15 cellular contexts compared by ENCODE assay signal in genomic region chr3:59733041-59733809, GRCh38.
DNase-seq lines count a peak whose midpoint lies in the region; ATAC-seq and TF ChIP-seq lines count a peak whose summit lies in the region.
"Had no signal": no experiment of that assay in that cellular context is flagged by ENCODE, and none has a peak within 500 bp of the region (broad histone marks: within the 10 kb centered on the region; RNA-seq: fewer than 3 reads in every experiment).

No MANE protein-coding gene starts in this region.

- no peaks in the 10 kb centered on the region for H3K9me3 ChIP-seq in Caco-2

- no peak overlapping the region for H3K27ac ChIP-seq in mesendoderm (ENCODE audit: low read depth, low read length)

- H3K4me1 ChIP-seq in mesendoderm (ENCODE audit: control insufficient read depth, low read depth, low read length) (no peaks in the 10 kb centered on the region), Caco-2 (no peaks in the 10 kb centered on the region)

- no peak for DNase-seq in stimulated activated naive CD8-positive, alpha-beta T cell treated with anti-CD3 and anti-CD28 coated beads, Interleukin-15, Interleukin-2, amounts not matched to agents 100 U/mL and 50 U/mL, for 24 hours
- no peak for DNase-seq in stimulated activated naive CD8-positive, alpha-beta T cell treated with anti-CD3 and anti-CD28 coated beads, Interleukin-15, amount 100 ng/mL, for 72 hours
- DNase-seq in RPMI7951 (ENCODE audit: low read depth) = peak; percentile 74
- peak; percentile 48 for DNase-seq in mesendoderm
- DNase-seq in HEK293T (ENCODE audit: extremely low spot score) = no peak
- no peak for DNase-seq in Caco-2
- DNase-seq in KG1 (lab: John Stamatoyannopoulos, UW) = no peak
- DNase-seq: ACHN, AML-193, DMS53, H9, NCI-H1436, NCI-H2029, NCI-H2171 treated with DMSO at 0.1 percent for 48 hours, NCI-H774 had no signal

- CTCF ChIA-PET in HEK293T (lab: Yijun Ruan, JAX) (no interaction called here), Caco-2 (lab: Charles Lee) (no interaction called here)

- no peak overlapping the region for H3K23ac ChIP-seq in mesendoderm (ENCODE audit: low read length)

- no peak overlapping the region for H2BK120ac ChIP-seq in mesendoderm (ENCODE audit: low read depth, low read length)

- H2AK5ac ChIP-seq in mesendoderm (ENCODE audit: low read length) = no peak overlapping the region

- no peaks in the 10 kb centered on the region for H3K36me3 Mint-ChIP-seq in Caco-2 (ENCODE audit: insufficient read depth, unreplicated experiment)

- no peak overlapping the region for H3K56ac ChIP-seq in mesendoderm (ENCODE audit: low read length)

- peak; percentile 32 for ATAC-seq in stimulated activated naive CD8-positive, alpha-beta T cell treated with anti-CD3 and anti-CD28 coated beads, Interleukin-15, Interleukin-2, amounts not matched to agents 100 U/mL and 50 U/mL, for 24 hours
- no peak for ATAC-seq in stimulated activated naive CD8-positive, alpha-beta T cell treated with anti-CD3 and anti-CD28 coated beads, Interleukin-15, amount 100 ng/mL, for 72 hours

- POLR2A ChIA-PET in HEK293T (lab: Yijun Ruan, JAX) = no interaction called here
- POLR2A ChIA-PET in Caco-2 (lab: Charles Lee) = no interaction called here

- H3K4me3 Mint-ChIP-seq in stimulated activated naive CD8-positive, alpha-beta T cell treated with anti-CD3 and anti-CD28 coated beads, Interleukin-15, amount 100 ng/mL, for 72 hours = no peak overlapping the region
- H3K4me3 Mint-ChIP-seq in Caco-2 (ENCODE audit: unreplicated experiment) = no peak overlapping the region
- H3K4me3 Mint-ChIP-seq: H9 had no signal

- intact Hi-C loops in Caco-2 (cut with micrococcal nuclease; ENCODE audit: unreplicated experiment) = no loop called here

- no peaks in the 10 kb centered on the region for H3K79me1 ChIP-seq in mesendoderm (ENCODE audit: low read length)

- no TSS peak for BruUV-seq in Caco-2 (replicated peaks; lab: Mats Ljungman, UMichigan)

- H4K5ac ChIP-seq in mesendoderm (ENCODE audit: low read length) = no peak overlapping the region

- H3K27me3 Mint-ChIP-seq in stimulated activated naive CD8-positive, alpha-beta T cell treated with anti-CD3 and anti-CD28 coated beads, Interleukin-15, amount 100 ng/mL, for 72 hours = peaks cover 7% of the 10 kb centered on the region
- no peaks in the 10 kb centered on the region for H3K27me3 Mint-ChIP-seq in Caco-2 (ENCODE audit: insufficient read depth, unreplicated experiment)

- no peak overlapping the region for H3K4ac ChIP-seq in mesendoderm (ENCODE audit: low read depth, low read length)

- H3K18ac ChIP-seq in mesendoderm (ENCODE audit: low read length) = no peak overlapping the region

- H2BK5ac ChIP-seq in mesendoderm (ENCODE audit: low read length) = no peak overlapping the region

- no peak overlapping the region for H2BK15ac ChIP-seq in mesendoderm (replicated peaks; ENCODE audit: low read depth)

- no peak overlapping the region for H3K9ac ChIP-seq in mesendoderm (ENCODE audit: low read length)

- no peak overlapping the region for H3K4me2 ChIP-seq in mesendoderm (ENCODE audit: low read length)

- no peaks in the 10 kb centered on the region for H3K79me2 ChIP-seq in mesendoderm (ENCODE audit: control insufficient read depth, insufficient read depth, low read length)

- no peak overlapping the region for H3K27ac Mint-ChIP-seq in stimulated activated naive CD8-positive, alpha-beta T cell treated with anti-CD3 and anti-CD28 coated beads, Interleukin-15, amount 100 ng/mL, for 72 hours
- no peak overlapping the region for H3K27ac Mint-ChIP-seq in Caco-2 (ENCODE audit: unreplicated experiment)
- H3K27ac Mint-ChIP-seq: H9 had no signal

- H3K9me3 Mint-ChIP-seq in stimulated activated naive CD8-positive, alpha-beta T cell treated with anti-CD3 and anti-CD28 coated beads, Interleukin-15, amount 100 ng/mL, for 72 hours = no peaks in the 10 kb centered on the region
- no peaks in the 10 kb centered on the region for H3K9me3 Mint-ChIP-seq in Caco-2 (ENCODE audit: unreplicated experiment)
- H3K9me3 Mint-ChIP-seq: H9 had no signal

- H3K4me1 Mint-ChIP-seq in stimulated activated naive CD8-positive, alpha-beta T cell treated with anti-CD3 and anti-CD28 coated beads, Interleukin-15, amount 100 ng/mL, for 72 hours = peaks cover 31% of the 10 kb centered on the region
- H3K4me1 Mint-ChIP-seq in Caco-2 (ENCODE audit: low read depth, unreplicated experiment) = no peaks in the 10 kb centered on the region

- H3K27me3 ChIP-seq in mesendoderm (ENCODE audit: insufficient read depth, low read length, poor library complexity) (no peaks in the 10 kb centered on the region), Caco-2 (replicated peaks; ENCODE audit: control insufficient read depth, insufficient read depth, low read length) (no peaks in the 10 kb centered on the region; the same call in 1 of the 2 replicates)

- H4K8ac ChIP-seq in mesendoderm (ENCODE audit: low read depth, low read length) = no peak overlapping the region

- WGBS in mesendoderm (ENCODE audit: extremely low coverage, insufficient coverage, low lambda C conversion rate) = no CpG with 5 or more reads among the region's 6 CpGs

- H3K4me3 ChIP-seq in mesendoderm (ENCODE audit: low read length) = no peak overlapping the region
- H3K4me3 ChIP-seq in Caco-2 (ENCODE audit: low read depth, low read length) = no peak overlapping the region

- H3K36me3 ChIP-seq in mesendoderm (ENCODE audit: control insufficient read depth, insufficient read depth, low read length) = no peaks in the 10 kb centered on the region
- no peaks in the 10 kb centered on the region for H3K36me3 ChIP-seq in Caco-2 (ENCODE audit: control insufficient read depth, insufficient read depth, low read length)

- no peak for TF ChIP-seq CTCF in Caco-2 (IDR thresholded peaks at IDR 0.05; ENCODE audit: insufficient read depth in 1 of 2, low read depth in 1 of 2, low read length in 1 of 2, severe bottlenecking in 1 of 2, unreplicated experiment in 1 of 2)

TF ChIP-seq in HEK293T, 16 proteins besides CTCF, POLR2A, EP300 and RAD21:
- TF ChIP-seq SP1 (IDR thresholded peaks at IDR 0.05) = no peak
- no peak for TF ChIP-seq LEF1 (IDR thresholded peaks at IDR 0.05; ENCODE audit: borderline replicate concordance)
- no peak for TF ChIP-seq SUZ12 (IDR thresholded peaks at IDR 0.05)
- no peak for TF ChIP-seq FOXA1 (IDR thresholded peaks at IDR 0.05)

Comparison
In these comparisons a context has a peak if more than half of its experiments do, and no peak if none do; other contexts are left out.
1. DNase-seq: peak in RPMI7951 (single experiment) and mesendoderm (single experiment); none in stimulated activated naive CD8-positive, alpha-beta T cell treated with anti-CD3 and anti-CD28 coated beads, Interleukin-15, Interleukin-2, amounts not matched to agents 100 U/mL and 50 U/mL, for 24 hours (single experiment), stimulated activated naive CD8-positive, alpha-beta T cell treated with anti-CD3 and anti-CD28 coated beads, Interleukin-15, amount 100 ng/mL, for 72 hours (0 of 2), HEK293T (single experiment), Caco-2 (0 of 2) and KG1 (single experiment).